Comparison of ENCODE assay signal across 1 cellular context in genomic region chr10:30434273-30435067, GRCh38.
TF ChIP-seq lines count a peak whose summit lies in the region.

No MANE protein-coding gene starts in this region.

TF ChIP-seq in A549, 52 proteins besides CTCF, POLR2A, EP300 and RAD21 (continued from another document):
- TF ChIP-seq KDM1A (IDR thresholded peaks at IDR 0.05; ENCODE audit: low read depth) (no peak), SMC3 (IDR thresholded peaks at IDR 0.05) (peak; percentile 16; the same call in 1 of the 3 replicates), RARB (CRISPR knock-in tag; IDR thresholded peaks at IDR 0.05) (no peak), HDAC2 (IDR thresholded peaks at IDR 0.05) (no peak), REST (IDR thresholded peaks at IDR 0.05) (no peak), EHF (CRISPR knock-in tag; IDR thresholded peaks at IDR 0.05) (no peak), EHMT2 (IDR thresholded peaks at IDR 0.05; ENCODE audit: low read depth) (no peak), MAX (IDR thresholded peaks at IDR 0.05) (no peak; the same call in 1 of the 2 replicates), MAZ (IDR thresholded peaks at IDR 0.05; ENCODE audit: borderline replicate concordance, low read depth, low read length) (no peak), ESRRA (IDR thresholded peaks at IDR 0.05; ENCODE audit: borderline replicate concordance, low read length) (no peak), JUN (IDR thresholded peaks at IDR 0.05) (peak; percentile 21 to 40; a peak in 2 of 5 replicates), HOXB5 (CRISPR knock-in tag; IDR thresholded peaks at IDR 0.05) (no peak), NR3C1 (IDR thresholded peaks at IDR 0.05) (no peak), BHLHE40 (IDR thresholded peaks at IDR 0.05; ENCODE audit: low read depth, low read length) (no peak), CEBPB (IDR thresholded peaks at IDR 0.05) (peak; percentile 91 to 96), POLR2AphosphoS2 (conservative IDR thresholded peaks at IDR 0.05; ENCODE audit: low read length) (no peak), NPAS2 (CRISPR knock-in tag; IDR thresholded peaks at IDR 0.05; ENCODE audit: borderline replicate concordance) (no peak), GATA3 (IDR thresholded peaks at IDR 0.05; ENCODE audit: borderline replicate concordance) (peak; percentile 52; the same call in 1 of the 2 replicates), ZSCAN20 (CRISPR knock-in tag; IDR thresholded peaks at IDR 0.05) (no peak), KDM5A (IDR thresholded peaks at IDR 0.05) (no peak), PHF8 (IDR thresholded peaks at IDR 0.05; ENCODE audit: borderline replicate concordance, low read depth) (peak; percentile 73; the same call in 1 of the 2 replicates), FOXS1 (CRISPR knock-in tag; IDR thresholded peaks at IDR 0.05) (no peak), NFE2L2 (conservative IDR thresholded peaks at IDR 0.05; ENCODE audit: low read length) (no peak), JUNB (IDR thresholded peaks at IDR 0.05) (no peak), RFX5 (IDR thresholded peaks at IDR 0.05) (no peak), FOSB (CRISPR knock-in tag; IDR thresholded peaks at IDR 0.05) (peak; percentile 60; the same call in 1 of the 2 replicates), E2F6 (IDR thresholded peaks at IDR 0.05; ENCODE audit: borderline replicate concordance, low read depth) (no peak), TFCP2L1 (CRISPR knock-in tag; IDR thresholded peaks at IDR 0.05) (0 out of 2 replicates have a peak, but pooled peaks have one; percentile 25), FOSL2 (IDR thresholded peaks at IDR 0.05) (no peak), FOSL2 (CRISPR knock-in tag; IDR thresholded peaks at IDR 0.05) (no peak), CBX8 (IDR thresholded peaks at IDR 0.05) (no peak), TP53 (CRISPR knock-in tag; IDR thresholded peaks at IDR 0.05) (0 out of 2 replicates have a peak, but pooled peaks have one; percentile 73), CHD2 (IDR thresholded peaks at IDR 0.05; ENCODE audit: low read length, partially characterized antibody) (no peak), ZNF302 (CRISPR knock-in tag; IDR thresholded peaks at IDR 0.05) (no peak), ZC3H11A (IDR thresholded peaks at IDR 0.05) (no peak), ZFP36 (IDR thresholded peaks at IDR 0.05; ENCODE audit: borderline replicate concordance, partially characterized antibody) (no peak), HOXA7 (CRISPR knock-in tag; IDR thresholded peaks at IDR 0.05) (no peak), SREBF2 (IDR thresholded peaks at IDR 0.05) (no peak), USF2 (IDR thresholded peaks at IDR 0.05) (0 out of 2 replicates have a peak, but pooled peaks have one; percentile 22)
TF ChIP-seq in A549: peak in this region for 10.
